ENCODE assay signal across 11 cellular contexts in genomic region chr19:34432797-34433196, GRCh38. TPM values are rescaled to one million over a fixed set of nuclear protein-coding genes. Genes with fewer than 3 reads are reported as not detected.
DNase-seq lines count a peak whose midpoint lies in the region; ATAC-seq and TF ChIP-seq lines count a peak whose summit lies in the region.
"Had no signal": no experiment of that assay in that cellular context is flagged by ENCODE, and none has a peak within 500 bp of the region (broad histone marks: within the 10 kb centered on the region; RNA-seq: fewer than 3 reads in every experiment).

No MANE protein-coding gene starts in this region.

- H3K27ac ChIP-seq in DND-41 (ENCODE audit: low read length) (no peak overlapping the region), ascending aorta (peak overlapping the region; percentile 93 to 99), gastroesophageal sphincter (peak overlapping the region in 3 of 4 donors; percentile 17 to 61 (median 42)), psoas muscle (peak overlapping the region; percentile 53), WERI-Rb-1 (no peak overlapping the region), PC-3 (ENCODE audit: low read length) (no peak overlapping the region)

- TF ChIP-seq EP300 in gastroesophageal sphincter (IDR thresholded peaks at IDR 0.05) = no peak

- H2AFZ ChIP-seq in DND-41 (ENCODE audit: low read depth, low read length) = no peak overlapping the region
- H2AFZ ChIP-seq in PC-3 (ENCODE audit: low read length) = no peak overlapping the region

- H3K4me2 ChIP-seq in DND-41 (ENCODE audit: insufficient read depth, low read length) (peak overlapping the region; percentile 4; the same call in 1 of the 2 replicates), PC-3 (ENCODE audit: low read length) (no peak overlapping the region)

- H3F3A ChIP-seq in PC-3 (ENCODE audit: low read length, unreplicated experiment) = no peaks in the 10 kb centered on the region

- 40 to 57% methylated on average over 1 to 5 of the region's 5 CpGs for WGBS in gastroesophageal sphincter (ENCODE audit: low coverage in 1 of 2), 2 donors
- 61 to 67% (median 67%) methylated on average over 5 of the region's 5 CpGs for WGBS in psoas muscle, 3 donors

- no peaks in the 10 kb centered on the region for H3K9me2 ChIP-seq in PC-3 (replicated peaks; ENCODE audit: low read length)

- no peak for TF ChIP-seq POLR2A in gastroesophageal sphincter (IDR thresholded peaks at IDR 0.05)

- H3K79me2 ChIP-seq in DND-41 (ENCODE audit: insufficient read depth, low read length) (peaks cover 99% of the 10 kb centered on the region), PC-3 (ENCODE audit: low read length) (peaks cover 69% of the 10 kb centered on the region)

- intact Hi-C loops in ascending aorta (cut with DNase I) = no loop called here
- intact Hi-C loops in psoas muscle (cut with DNase I) = no loop called here
- intact Hi-C loops in PC-3 (cut with micrococcal nuclease) = no loop called here

- POLR2A ChIA-PET in PC-3 (lab: Charles Lee; ENCODE audit: unreplicated experiment) = no interaction called here

- ATAC-seq in DND-41 (ENCODE audit: insufficient read depth, low read depth) (no peak), gastroesophageal sphincter (peak; percentile 40), psoas muscle (no peak), PC-3 (no peak), GM19324 (IDR thresholded peaks at IDR 0.05; ENCODE audit: low FRiP score, unreplicated experiment) (no peak)

- DNase-seq in DND-41 (no peak), ascending aorta (ENCODE audit: low spot score in 2 of 2) (peak; percentile 38 to 85), psoas muscle (no peak), WERI-Rb-1 (no peak), PC-3 (no peak), nucleus accumbens (lab: John Stamatoyannopoulos, UW) (no peak)
- DNase-seq: activated B cell treated with CpG ODN at 0.5 μM for 24 hours, cortex of kidney, NCI-H1694 had no signal

- H4K20me1 ChIP-seq in DND-41 (ENCODE audit: insufficient read depth, low read length) = peaks cover 73% of the 10 kb centered on the region
- peaks cover 45% of the 10 kb centered on the region for H4K20me1 ChIP-seq in PC-3 (ENCODE audit: low read length)

- H3K9ac ChIP-seq in DND-41 (ENCODE audit: low read depth, low read length) (no peak overlapping the region), PC-3 (ENCODE audit: low read length) (no peak overlapping the region)

- H3K27me3 ChIP-seq in DND-41 (ENCODE audit: insufficient read depth, low read length, poor library complexity) (no peaks in the 10 kb centered on the region), ascending aorta (no peaks in the 10 kb centered on the region), gastroesophageal sphincter (no peaks in the 10 kb centered on the region), psoas muscle (ENCODE audit: insufficient read depth in 3 of 3, low read length in 2 of 3) (no peaks in the 10 kb centered on the region), WERI-Rb-1 (ENCODE audit: insufficient read depth, low read depth, severe bottlenecking) (no peaks in the 10 kb centered on the region), PC-3 (ENCODE audit: low read length) (no peaks in the 10 kb centered on the region)

- H3K4me3 ChIP-seq in DND-41 (ENCODE audit: low read depth in 1 of 2, low read length in 2 of 2) (no peak overlapping the region), ascending aorta (peak overlapping the region; percentile 22 to 35), gastroesophageal sphincter (no peak overlapping the region), psoas muscle (no peak overlapping the region), WERI-Rb-1 (ENCODE audit: low read depth, low read length) (no peak overlapping the region), PC-3 (ENCODE audit: low read length) (no peak overlapping the region)

- H3K4me1 ChIP-seq in DND-41 (ENCODE audit: insufficient read depth, low read length) (peaks cover 34% of the 10 kb centered on the region), ascending aorta (peaks cover 8 to 74% of the 10 kb centered on the region in 2 donors), gastroesophageal sphincter (peaks cover 6 to 53% (median 14%) of the 10 kb centered on the region in 3 donors), psoas muscle (peaks cover 41% of the 10 kb centered on the region), PC-3 (ENCODE audit: insufficient read depth, low read length) (peaks cover 12% of the 10 kb centered on the region; the same call in 1 of the 2 replicates)

- no TSS peak for BruUV-seq in PC-3 (replicated peaks; lab: Mats Ljungman, UMichigan)

- H3K9me3 ChIP-seq in DND-41 (ENCODE audit: insufficient read depth, low read length, severe bottlenecking) = no peaks in the 10 kb centered on the region
- no peaks in the 10 kb centered on the region for H3K9me3 ChIP-seq in ascending aorta
- no peaks in the 10 kb centered on the region for H3K9me3 ChIP-seq in gastroesophageal sphincter
- H3K9me3 ChIP-seq in psoas muscle = no peaks in the 10 kb centered on the region
- H3K9me3 ChIP-seq in WERI-Rb-1 (ENCODE audit: severe bottlenecking) = no peaks in the 10 kb centered on the region
- H3K9me3 ChIP-seq in PC-3 (ENCODE audit: low read length) = no peaks in the 10 kb centered on the region

- TF ChIP-seq CTCF in DND-41 (IDR thresholded peaks at IDR 0.05; ENCODE audit: borderline replicate concordance, extremely low read depth, low read length, poor library complexity, severe bottlenecking) = no peak
- no peak for TF ChIP-seq CTCF in ascending aorta (IDR thresholded peaks at IDR 0.05)
- no peak for TF ChIP-seq CTCF in gastroesophageal sphincter (IDR thresholded peaks at IDR 0.05)
- TF ChIP-seq CTCF in psoas muscle (IDR thresholded peaks at IDR 0.05) = no peak
- TF ChIP-seq CTCF in WERI-Rb-1 (IDR thresholded peaks at IDR 0.05; ENCODE audit: low read depth, low read length) = no peak
- TF ChIP-seq CTCF in PC-3 (conservative IDR thresholded peaks at IDR 0.05; ENCODE audit: low read depth, low read length) = no peak

- CTCF ChIA-PET in PC-3 (lab: Charles Lee) = no interaction called here

- H3K36me3 ChIP-seq in DND-41 (ENCODE audit: insufficient read depth, low read length) = peaks cover 74% of the 10 kb centered on the region
- peaks cover 6 to 32% of the 10 kb centered on the region in 2 donors for H3K36me3 ChIP-seq in ascending aorta
- H3K36me3 ChIP-seq in gastroesophageal sphincter = peaks cover 0 to 47% of the 10 kb centered on the region in 2 donors
- H3K36me3 ChIP-seq in psoas muscle (ENCODE audit: insufficient read depth in 1 of 2, low read depth in 1 of 2) = peaks cover 0 to 64% of the 10 kb centered on the region in 2 donors
- H3K36me3 ChIP-seq in WERI-Rb-1 = peaks cover 90% of the 10 kb centered on the region
- H3K36me3 ChIP-seq in PC-3 (ENCODE audit: low read depth, low read length) = peaks cover 20% of the 10 kb centered on the region

RNA-seq across cellular contexts. Expression of gene UBA2, which starts 4.6 kb away (rescaled TPM):
- total RNA-seq in ascending aorta (162 TPM), gastroesophageal sphincter (100 to 1,000 TPM in 1 of 4 donors, 10 to 100 TPM in 3; 71.3 to 131 (median 84.7) TPM), psoas muscle (100 to 1,000 TPM in 2 of 4 donors, 10 to 100 TPM in 2; 78.1 to 126 (median 106) TPM), PC-3 (2014; rRNA removed) (88.3 and 103 TPM in 2 replicates)
- polyA plus RNA-seq in psoas muscle = 10 to 100 TPM; 65.5 to 88.5 (median 70.6) TPM

RNA-seq across cellular contexts. Expression of gene PDCD2L, which starts 28.6 kb away (rescaled TPM):
- total RNA-seq in ascending aorta (30.0 TPM), gastroesophageal sphincter (10 to 100 TPM in 3 of 4 donors, 1 to 10 TPM in 1; 8.2 to 19.8 (median 14.6) TPM), psoas muscle (10 to 100 TPM; 12.3 to 21.3 (median 18.6) TPM), PC-3 (2014; rRNA removed) (31.5 and 38.4 TPM in 2 replicates)
- polyA plus RNA-seq in psoas muscle = 10 to 100 TPM; 13.9 to 30.2 (median 21.9) TPM

RNA-seq across cellular contexts. Expression of gene WTIP, which starts 48.8 kb away (rescaled TPM):
- total RNA-seq in ascending aorta (127 TPM), gastroesophageal sphincter (10 to 100 TPM; 18.8 to 59.6 (median 43.6) TPM), psoas muscle (10 to 100 TPM in 1 of 4 donors, 1 to 10 TPM in 3; 2.9 to 21.4 (median 5.6) TPM), PC-3 (2014; rRNA removed) (5.2 and 7.5 TPM in 2 replicates)
- polyA plus RNA-seq in psoas muscle = 1 to 10 TPM; 2.6 to 2.9 (median 2.7) TPM

Comparison
In these comparisons a context has a peak if more than half of its experiments do, and no peak if none do; other contexts are left out.
1. DNase-seq: peak in ascending aorta (2 of 2); none in DND-41 (single experiment), psoas muscle (0 of 2), WERI-Rb-1 (single experiment), PC-3 (single experiment) and nucleus accumbens (0 of 56).
2. H3K27ac ChIP-seq: peak in ascending aorta (2 of 2), gastroesophageal sphincter (3 of 4) and psoas muscle (single experiment); none in DND-41 (single experiment), WERI-Rb-1 (single experiment) and PC-3 (single experiment).
3. H3K4me3 ChIP-seq: peak in ascending aorta (2 of 2); none in DND-41 (0 of 2), gastroesophageal sphincter (0 of 2), psoas muscle (single experiment), WERI-Rb-1 (single experiment) and PC-3 (single experiment).